In the genomic region with DNA sequence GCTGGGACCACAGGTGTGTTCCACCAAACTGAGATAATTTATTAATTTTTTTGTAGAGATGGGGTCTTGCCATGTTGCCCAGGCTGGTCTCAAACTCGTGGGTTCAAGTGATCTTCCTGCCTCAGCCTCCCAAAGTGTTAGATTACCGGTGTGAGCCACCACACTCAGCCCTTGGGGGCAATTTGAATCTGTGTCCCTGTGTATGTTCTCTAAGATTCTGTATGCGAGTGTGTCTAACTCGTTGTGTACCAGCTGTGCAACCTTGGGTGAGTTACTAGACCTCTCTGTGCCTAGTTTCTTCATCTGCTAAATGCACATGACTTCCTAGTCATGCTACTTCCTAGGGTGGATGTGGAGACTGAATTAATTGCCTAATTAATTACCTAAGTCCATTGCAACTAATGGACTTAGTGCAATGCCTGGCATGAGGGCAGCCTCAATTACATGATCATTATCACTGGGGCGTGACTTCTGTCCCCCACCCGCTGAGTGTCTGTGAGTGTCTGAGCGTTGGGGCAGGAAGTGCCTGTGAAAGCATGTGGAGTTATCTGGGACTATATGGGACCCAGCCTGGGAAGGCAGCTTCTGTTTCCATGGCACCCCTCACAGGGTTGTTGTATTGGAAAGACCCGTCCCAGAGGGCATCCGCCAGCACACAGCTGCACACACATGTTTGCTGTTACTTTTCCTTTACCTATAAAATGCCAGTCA, we compare ENCODE assay signal across 21 cellular contexts. TPM values are rescaled to one million over a fixed set of nuclear protein-coding genes. Genes with fewer than 3 reads are reported as not detected.
DNase-seq lines count a peak whose midpoint lies in the region; ATAC-seq and TF ChIP-seq lines count a peak whose summit lies in the region.
"Had no signal": no experiment of that assay in that cellular context is flagged by ENCODE, and none has a peak within 500 bp of the region (broad histone marks: within the 10 kb centered on the region; RNA-seq: fewer than 3 reads in every experiment).

No MANE protein-coding gene starts in this region.

- TF ChIP-seq CTCF in progenitor cell of endocrine pancreas (IDR thresholded peaks at IDR 0.05; ENCODE audit: unreplicated experiment) = no peak
- TF ChIP-seq CTCF in brain microvascular endothelial cell (IDR thresholded peaks at IDR 0.05; ENCODE audit: low read depth, low read length, missing control alignments) = no peak
- TF ChIP-seq CTCF in GM20000 (IDR thresholded peaks at IDR 0.05; ENCODE audit: extremely low read depth, missing control alignments) = no peak

- no peaks in the 10 kb centered on the region for H3K9me3 ChIP-seq in duodenal mucosa (ENCODE audit: control insufficient read depth in 1 of 2, low read length in 2 of 2)
- H3K9me3 ChIP-seq: vagina had no signal

- peak overlapping the region; percentile 33 for H3K27ac Mint-ChIP-seq in progenitor cell of endocrine pancreas
- H3K27ac Mint-ChIP-seq: activated naive CD8-positive, alpha-beta T cell treated with anti-CD3 and anti-CD28 coated beads, Interleukin-2, amount 50 U/mL, for 24 hours; stimulated activated naive CD8-positive, alpha-beta T cell treated with anti-CD3 and anti-CD28 coated beads, Interleukin-15, amount 100 ng/mL, for 72 hours had no signal

- peaks cover 19% of the 10 kb centered on the region for H3K4me1 Mint-ChIP-seq in progenitor cell of endocrine pancreas (ENCODE audit: low read depth)

- H3K36me3 Mint-ChIP-seq in progenitor cell of endocrine pancreas (ENCODE audit: insufficient read depth) = no peaks in the 10 kb centered on the region

- H3K36me3 ChIP-seq in duodenal mucosa (ENCODE audit: control insufficient read depth in 1 of 2, insufficient read depth in 2 of 2, low read length in 2 of 2) (no peaks in the 10 kb centered on the region), brain microvascular endothelial cell (replicated peaks) (no peaks in the 10 kb centered on the region)
- H3K36me3 ChIP-seq: vagina had no signal

- ATAC-seq in HG03565 (IDR thresholded peaks at IDR 0.05; ENCODE audit: unreplicated experiment) = no peak
- ATAC-seq: activated naive CD8-positive, alpha-beta T cell treated with anti-CD3 and anti-CD28 coated beads, Interleukin-2, amount 50 U/mL, for 24 hours had no signal

- H3K4me3 ChIP-seq in duodenal mucosa (ENCODE audit: low read depth in 1 of 2, low read length in 2 of 2) (peak overlapping the region in 1 of 2 donors; percentile 1), brain microvascular endothelial cell (ENCODE audit: low read depth, low read length) (no peak overlapping the region)
- H3K4me3 ChIP-seq: vagina had no signal

- H3K9ac ChIP-seq in duodenal mucosa (ENCODE audit: low read depth in 1 of 2, low read length in 2 of 2) = no peak overlapping the region

- peaks cover 46% of the 10 kb centered on the region for H3K27me3 Mint-ChIP-seq in progenitor cell of endocrine pancreas

- in situ Hi-C loops in brain microvascular endothelial cell (cut with HindIII; ENCODE audit: low pct_ligation_motif_present, low sequenced_read_pairs) = no loop called here

- H3K9me3 Mint-ChIP-seq in progenitor cell of endocrine pancreas (ENCODE audit: low read depth) = no peaks in the 10 kb centered on the region
- H3K9me3 Mint-ChIP-seq: activated naive CD8-positive, alpha-beta T cell treated with anti-CD3 and anti-CD28 coated beads, Interleukin-2, amount 50 U/mL, for 24 hours; activated T-cell treated with anti-CD3 and anti-CD28 coated beads, Interleukin-2, amount 50 U/mL, for 4 hours; stimulated activated naive CD8-positive, alpha-beta T cell treated with anti-CD3 and anti-CD28 coated beads, Interleukin-15, amount 100 ng/mL, for 72 hours had no signal

- DNase-seq in NCI-H748 (lab: John Stamatoyannopoulos, UW; ENCODE audit: unreplicated experiment) (peak; percentile 62), NCI-H748 treated with DMSO at 0.1 percent for 48 hours (lab: John Stamatoyannopoulos, UW) (no peak), NCI-H69 (lab: John Stamatoyannopoulos, UW) (peak; percentile 55), progenitor cell of endocrine pancreas (ENCODE audit: low spot score, unreplicated experiment) (no peak), brain microvascular endothelial cell (no peak), GM20000 (ENCODE audit: low spot score) (no peak)
- DNase-seq: activated CD4-positive, alpha-beta T cell treated with anti-CD3 and anti-CD28 coated beads, Interleukin-2, amount 50 U/mL, for 1 hour; activated naive CD8-positive, alpha-beta T cell treated with anti-CD3 and anti-CD28 coated beads, Interleukin-2, amount 50 U/mL, for 24 hours; activated T-cell treated with anti-CD3 and anti-CD28 coated beads, Interleukin-2, amount 50 U/mL, for 4 hours; caudate nucleus; NCI-H2029; stimulated activated naive CD8-positive, alpha-beta T cell treated with anti-CD3 and anti-CD28 coated beads, Interleukin-15, amount 100 ng/mL, for 72 hours had no signal

- H3K27me3 ChIP-seq in duodenal mucosa (ENCODE audit: control insufficient read depth in 1 of 2, insufficient read depth in 2 of 2, low read length in 2 of 2) = peaks cover 31 to 40% of the 10 kb centered on the region in 2 donors
- H3K27me3 ChIP-seq in brain microvascular endothelial cell (replicated peaks) = peaks cover 33% of the 10 kb centered on the region
- H3K27me3 ChIP-seq: vagina had no signal

- no peak overlapping the region for H3K4me3 Mint-ChIP-seq in progenitor cell of endocrine pancreas (ENCODE audit: low read depth)
- H3K4me3 Mint-ChIP-seq: activated naive CD8-positive, alpha-beta T cell treated with anti-CD3 and anti-CD28 coated beads, Interleukin-2, amount 50 U/mL, for 24 hours had no signal

- peak overlapping the region; percentile 30 for H3K27ac ChIP-seq in duodenal mucosa (ENCODE audit: low read depth, low read length)
- no peak overlapping the region for H3K27ac ChIP-seq in brain microvascular endothelial cell
- H3K27ac ChIP-seq: HL-60, vagina had no signal

- peaks cover 19 to 23% of the 10 kb centered on the region in 2 donors for H3K4me1 ChIP-seq in duodenal mucosa (ENCODE audit: control insufficient read depth in 1 of 2, insufficient read depth in 2 of 2, low read length in 2 of 2)

RNA-seq across cellular contexts. Expression of gene NCCRP1, which starts 1.8 kb away (rescaled TPM):
- total RNA-seq in progenitor cell of endocrine pancreas = 0.89 and 0.93 TPM in 2 replicates
- total RNA-seq: activated T-cell treated with anti-CD3 and anti-CD28 coated beads, Interleukin-2, amount 50 U/mL, for 4 hours; fibroblast of villous mesenchyme; LHCN-M2; liver; pulmonary artery endothelial cell had no signal

RNA-seq across cellular contexts. Expression of gene SYCN, which starts 9.1 kb away (rescaled TPM):
- not detected in 2 replicates for total RNA-seq in progenitor cell of endocrine pancreas
- total RNA-seq: fibroblast of villous mesenchyme, LHCN-M2, liver, pulmonary artery endothelial cell, SK-MEL-5, vagina had no signal

RNA-seq across cellular contexts. Expression of gene IFNL3, which starts 49.8 kb away (rescaled TPM):
- total RNA-seq in progenitor cell of endocrine pancreas = not detected in 2 replicates
- total RNA-seq: activated T-cell treated with anti-CD3 and anti-CD28 coated beads, Interleukin-2, amount 50 U/mL, for 4 hours; fibroblast of villous mesenchyme; LHCN-M2; liver; pulmonary artery endothelial cell; SK-MEL-5; vagina had no signal

RNA-seq across cellular contexts. Expression of gene IFNL4, which starts 53.7 kb away (rescaled TPM):
- not detected in 2 replicates for total RNA-seq in progenitor cell of endocrine pancreas
- total RNA-seq: activated T-cell treated with anti-CD3 and anti-CD28 coated beads, Interleukin-2, amount 50 U/mL, for 4 hours; fibroblast of villous mesenchyme; LHCN-M2; liver; pulmonary artery endothelial cell; SK-MEL-5; vagina had no signal

Comparison
In these comparisons a context has a peak if more than half of its experiments do, and no peak if none do; other contexts are left out.
1. DNase-seq: peak in NCI-H748 (single experiment) and NCI-H69 (single experiment); none in NCI-H748 treated with DMSO at 0.1 percent for 48 hours (single experiment), progenitor cell of endocrine pancreas (single experiment), brain microvascular endothelial cell (single experiment) and GM20000 (single experiment).